Comparison of ENCODE assay signal across 8 cellular contexts in the genomic region with DNA sequence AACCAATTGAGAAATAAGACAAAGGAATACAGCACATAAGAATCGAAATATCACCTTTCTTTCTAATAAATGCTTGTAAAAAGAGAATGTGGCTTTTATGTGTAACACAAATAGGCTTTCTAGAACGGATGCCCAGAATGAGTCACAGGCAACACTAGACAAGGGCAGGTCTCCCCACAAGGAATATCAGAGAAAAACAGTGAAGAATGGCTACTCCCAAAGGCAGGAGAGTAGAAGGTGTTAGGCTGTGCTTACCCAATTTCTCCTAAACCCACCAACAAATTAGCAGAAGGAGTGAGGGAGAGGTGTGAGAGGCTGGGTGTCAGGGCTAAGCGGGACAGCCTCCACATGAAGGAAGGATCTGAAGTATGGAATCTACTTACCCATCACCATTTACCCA. TPM values are rescaled to one million over a fixed set of nuclear protein-coding genes. Genes with fewer than 3 reads are reported as not detected.
DNase-seq lines count a peak whose midpoint lies in the region; ATAC-seq, FAIRE-seq and TF ChIP-seq lines count a peak whose summit lies in the region.

No MANE protein-coding gene starts in this region.

- FAIRE-seq in astrocyte (lab: Jason Lieb, UNC): peak; percentile 76

- no peak overlapping the region for H3K9ac ChIP-seq in astrocyte (ENCODE audit: low read length)

- TF ChIP-seq CTCF in astrocyte (IDR thresholded peaks at IDR 0.05; ENCODE audit: insufficient read depth, low read depth, low read length): no peak
- no peak for TF ChIP-seq CTCF in adrenal gland (IDR thresholded peaks at IDR 0.05)
- no peak for TF ChIP-seq CTCF in GM10266 (IDR thresholded peaks at IDR 0.05; ENCODE audit: control insufficient read depth, insufficient read depth, low read depth, missing control alignments)
- TF ChIP-seq CTCF in GM13976 (IDR thresholded peaks at IDR 0.05; ENCODE audit: borderline replicate concordance, control extremely low read depth, extremely low read depth, insufficient read depth, missing control alignments): no peak

- peak overlapping the region; percentile 16 for H3K4me2 ChIP-seq in astrocyte (ENCODE audit: low read length)

- H3K4me1 Mint-ChIP-seq in astrocyte (ENCODE audit: low read depth, unreplicated experiment): peaks cover 20% of the 10 kb centered on the region

- H3K4me1 ChIP-seq in astrocyte (ENCODE audit: insufficient read depth, low read length): peaks cover 18% of the 10 kb centered on the region
- no peaks in the 10 kb centered on the region for H3K4me1 ChIP-seq in adrenal gland (replicated peaks in 1 of 2)

- H3K79me2 ChIP-seq in astrocyte (ENCODE audit: insufficient read depth, low read length): no peaks in the 10 kb centered on the region

- no peak overlapping the region for H3K27ac ChIP-seq in astrocyte (ENCODE audit: low read depth, low read length)
- H3K27ac ChIP-seq in adrenal gland: no peak overlapping the region

- no peak for TF ChIP-seq POLR2A in adrenal gland (IDR thresholded peaks at IDR 0.05)

- H3K9me3 ChIP-seq in astrocyte (ENCODE audit: insufficient read depth, low read depth, low read length) (no peaks in the 10 kb centered on the region), adrenal gland (replicated peaks in 1 of 3) (no peaks in the 10 kb centered on the region)

- H3K36me3 ChIP-seq in astrocyte (ENCODE audit: insufficient read depth, low read length): no peaks in the 10 kb centered on the region
- H3K36me3 ChIP-seq in adrenal gland (replicated peaks in 1 of 2): no peaks in the 10 kb centered on the region

- H3K27ac Mint-ChIP-seq in astrocyte (ENCODE audit: unreplicated experiment): peak overlapping the region; percentile 81

- intact Hi-C loops in adrenal gland (cut with DNase I): no loop called here

- no peak overlapping the region for H3K4me3 Mint-ChIP-seq in astrocyte (ENCODE audit: unreplicated experiment)

- DNase-seq in AG20443 (ENCODE audit: low spot score): peak; percentile 56
- peak; percentile 61 for DNase-seq in astrocyte (ENCODE audit: low read depth)
- DNase-seq in adrenal gland: no peak
- no peak for DNase-seq in GM10266 (ENCODE audit: extremely low spot score)
- DNase-seq in GM13976 (ENCODE audit: low spot score): no peak
- no peak for DNase-seq in amygdala (lab: John Stamatoyannopoulos, UW)

- in situ Hi-C loops in GM13976 (cut with MboI; ENCODE audit: low sequenced_read_pairs, unreplicated experiment): no loop called here

- H3K4me3 ChIP-seq in astrocyte (ENCODE audit: insufficient read depth, low read depth, low read length) (no peak overlapping the region), adrenal gland (no peak overlapping the region)

- no peaks in the 10 kb centered on the region for H3K36me3 Mint-ChIP-seq in astrocyte (ENCODE audit: low read depth, unreplicated experiment)

- 59 to 71% (median 69%) methylated on average over 3 of the region's 3 CpGs for WGBS in adrenal gland, 4 donors

- no peaks in the 10 kb centered on the region for H3K9me3 Mint-ChIP-seq in astrocyte (ENCODE audit: unreplicated experiment)

- H3K27me3 Mint-ChIP-seq in astrocyte (ENCODE audit: low read depth, unreplicated experiment): no peaks in the 10 kb centered on the region

- no peaks in the 10 kb centered on the region for H3K27me3 ChIP-seq in astrocyte (ENCODE audit: insufficient read depth, low read length)
- no peaks in the 10 kb centered on the region for H3K27me3 ChIP-seq in adrenal gland

- H4K20me1 ChIP-seq in astrocyte (ENCODE audit: insufficient read depth, low read length): no peaks in the 10 kb centered on the region

- H2AFZ ChIP-seq in astrocyte (ENCODE audit: low read depth, low read length): peak overlapping the region; percentile 14

- ATAC-seq in GM19452 (IDR thresholded peaks at IDR 0.05; ENCODE audit: unreplicated experiment) (peak; percentile 62), HG03378 (IDR thresholded peaks at IDR 0.05; ENCODE audit: unreplicated experiment) (peak; percentile 68)

RNA-seq across cellular contexts. Expression of gene GALNT4, which starts 55.2 kb away (rescaled TPM):
- total RNA-seq in astrocyte (6.2 and 6.9 TPM in 2 replicates), adrenal gland (1 to 10 TPM; 3.6 to 7.2 (median 5.7) TPM)
- polyA plus RNA-seq in adrenal gland: 1 to 10 TPM in 1 of 3 donors, under 1 TPM in 2; 0.74 to 3.6 (median 0.97) TPM

RNA-seq across cellular contexts. Expression of gene POC1B, which starts 56.5 kb away (rescaled TPM):
- total RNA-seq in astrocyte (10.6 and 12.3 TPM in 2 replicates), adrenal gland (10 to 100 TPM in 6 of 8 donors, 1 to 10 TPM in 2; 5.4 to 18.5 (median 11.8) TPM)
- polyA plus RNA-seq in adrenal gland: 10 to 100 TPM in 1 of 3 donors, 1 to 10 TPM in 2; 3.3 to 15.3 (median 4.9) TPM

Comparison
In these comparisons a context has a peak if more than half of its experiments do, and no peak if none do; other contexts are left out.
1. DNase-seq: peak in AG20443 (single experiment) and astrocyte (single experiment); none in adrenal gland (0 of 7), GM10266 (single experiment), GM13976 (single experiment) and amygdala (0 of 56).